ENCODE assay signal across 1 cellular context in the genomic region with DNA sequence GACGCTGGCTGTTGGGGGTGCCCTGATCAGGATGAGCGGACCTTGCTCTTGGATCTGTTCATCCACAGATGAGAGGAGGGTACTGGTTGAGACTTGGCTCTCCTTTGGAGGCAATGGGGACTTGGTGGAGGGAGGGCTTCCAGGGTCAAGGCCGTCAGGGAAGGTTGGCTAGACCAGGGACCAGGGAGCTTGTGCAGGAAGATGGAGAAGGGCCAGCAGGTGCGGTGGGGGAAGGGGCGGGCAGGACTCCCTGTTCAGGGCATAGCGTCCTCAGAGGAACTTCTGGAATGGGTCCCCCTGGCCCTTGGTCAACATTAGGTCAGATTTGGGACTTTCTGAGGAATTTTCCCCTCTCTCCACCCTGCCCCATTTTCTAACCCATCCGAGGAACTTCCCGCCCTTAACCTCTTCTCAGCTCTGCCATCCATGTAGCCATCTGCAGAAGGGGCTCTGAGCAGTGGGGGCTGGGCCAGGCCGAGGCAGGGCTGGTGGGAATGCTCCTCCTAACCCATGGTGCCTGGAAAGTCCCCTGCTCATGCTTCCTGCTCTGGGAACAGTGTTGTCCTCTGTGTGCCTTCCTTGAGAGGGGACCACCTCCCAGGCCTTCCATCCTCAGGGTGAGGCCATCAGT.
TF ChIP-seq lines count a peak whose summit lies in the region.

No MANE protein-coding gene starts in this region.

TF ChIP-seq in HCT116, 20 proteins besides CTCF, POLR2A, EP300 and RAD21 (continued from another document):
- TF ChIP-seq ZNF274 (IDR thresholded peaks at IDR 0.05; ENCODE audit: low read depth, low read length), result no peak
- TF ChIP-seq, protein P1, sequence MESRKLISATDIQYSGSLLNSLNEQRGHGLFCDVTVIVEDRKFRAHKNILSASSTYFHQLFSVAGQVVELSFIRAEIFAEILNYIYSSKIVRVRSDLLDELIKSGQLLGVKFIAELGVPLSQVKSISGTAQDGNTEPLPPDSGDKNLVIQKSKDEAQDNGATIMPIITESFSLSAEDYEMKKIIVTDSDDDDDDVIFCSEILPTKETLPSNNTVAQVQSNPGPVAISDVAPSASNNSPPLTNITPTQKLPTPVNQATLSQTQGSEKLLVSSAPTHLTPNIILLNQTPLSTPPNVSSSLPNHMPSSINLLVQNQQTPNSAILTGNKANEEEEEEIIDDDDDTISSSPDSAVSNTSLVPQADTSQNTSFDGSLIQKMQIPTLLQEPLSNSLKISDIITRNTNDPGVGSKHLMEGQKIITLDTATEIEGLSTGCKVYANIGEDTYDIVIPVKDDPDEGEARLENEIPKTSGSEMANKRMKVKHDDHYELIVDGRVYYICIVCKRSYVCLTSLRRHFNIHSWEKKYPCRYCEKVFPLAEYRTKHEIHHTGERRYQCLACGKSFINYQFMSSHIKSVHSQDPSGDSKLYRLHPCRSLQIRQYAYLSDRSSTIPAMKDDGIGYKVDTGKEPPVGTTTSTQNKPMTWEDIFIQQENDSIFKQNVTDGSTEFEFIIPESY (IDR thresholded peaks at IDR 0.05; ENCODE audit: extremely low read depth, insufficient replicate concordance, low read length), result no peak
- TF ChIP-seq FOSL1 (IDR thresholded peaks at IDR 0.05; ENCODE audit: low read depth), result no peak
